In the genomic region with DNA sequence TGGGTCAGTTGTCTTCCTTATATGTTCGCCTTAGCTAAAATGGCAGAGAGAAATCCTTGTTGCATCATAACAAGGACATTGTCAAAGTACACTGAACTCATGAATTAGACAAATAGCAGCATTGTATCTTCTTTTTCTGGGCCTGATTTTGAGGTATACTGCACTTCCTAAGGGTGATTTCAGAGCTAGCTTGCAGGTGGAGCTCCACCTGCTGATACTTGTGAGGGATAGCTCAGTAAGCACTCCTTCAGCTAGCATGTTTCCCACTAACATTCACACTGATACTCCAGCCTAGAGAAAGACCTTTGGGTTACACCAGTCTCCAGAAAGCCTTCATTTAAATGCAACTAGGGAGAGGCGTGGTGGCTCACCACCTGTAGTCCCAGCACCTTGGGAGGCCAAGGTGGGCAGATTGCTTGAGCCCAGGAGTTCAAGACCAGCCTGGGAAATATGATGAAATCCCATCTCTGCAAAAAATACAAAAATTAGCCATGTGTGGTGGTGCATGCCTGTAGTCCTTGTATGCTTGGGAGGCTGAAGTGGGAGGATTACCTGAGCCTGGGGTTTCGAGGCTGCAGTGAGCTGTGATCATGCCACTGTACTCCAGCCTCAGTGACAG, we compare ENCODE assay signal across 9 cellular contexts. TPM values are rescaled to one million over a fixed set of nuclear protein-coding genes. Genes with fewer than 3 reads are reported as not detected.
A peak's percentile ranks its signal among the peaks of the same experiment; 100 is the strongest.
DNase-seq lines count a peak whose midpoint lies in the region; ATAC-seq and TF ChIP-seq lines count a peak whose summit lies in the region.
"Had no signal": no experiment of that assay in that cellular context is flagged by ENCODE, and none has a peak within 500 bp of the region (broad histone marks: within the 10 kb centered on the region; RNA-seq: fewer than 3 reads in every experiment).

No MANE protein-coding gene starts in this region.

- TF ChIP-seq CTCF in mesothelial cell of epicardium (IDR thresholded peaks at IDR 0.05; ENCODE audit: unreplicated experiment) = no peak

- H3K36me3 Mint-ChIP-seq in T-helper 17 cell (ENCODE audit: low read depth) = no peaks in the 10 kb centered on the region
- H3K36me3 Mint-ChIP-seq in mesothelial cell of epicardium = peaks cover 3% of the 10 kb centered on the region

- H3K4me1 Mint-ChIP-seq in T-helper 17 cell = peaks cover 4% of the 10 kb centered on the region
- H3K4me1 Mint-ChIP-seq in mesothelial cell of epicardium = no peaks in the 10 kb centered on the region

- H3K27me3 Mint-ChIP-seq in T-helper 17 cell (peaks cover 12% of the 10 kb centered on the region), mesothelial cell of epicardium (ENCODE audit: low read depth) (no peaks in the 10 kb centered on the region)

- DNase-seq in ELF-1 (ENCODE audit: low read depth, low spot score) (peak; percentile 14), T-helper 17 cell (no peak), left lobe of liver (ENCODE audit: low spot score) (no peak), mesothelial cell of epicardium (ENCODE audit: low spot score in 2 of 2, unreplicated experiment in 2 of 2) (no peak), DMS79 treated with DMSO at 0.1 percent for 48 hours (lab: John Stamatoyannopoulos, UW) (no peak), pons (ENCODE audit: low spot score) (no peak)

- H3K27ac Mint-ChIP-seq in T-helper 17 cell (no peak overlapping the region), mesothelial cell of epicardium (no peak overlapping the region)

- ATAC-seq in HG02870 (IDR thresholded peaks at IDR 0.05; ENCODE audit: unreplicated experiment) = peak; percentile 48
- ATAC-seq in T-helper 17 cell = peak; percentile 50
- peak; percentile 68 for ATAC-seq in left lobe of liver
- ATAC-seq in GM21737 (IDR thresholded peaks at IDR 0.05; ENCODE audit: unreplicated experiment) = no peak

- H3K4me3 Mint-ChIP-seq in T-helper 17 cell (no peak overlapping the region), mesothelial cell of epicardium (no peak overlapping the region)

- peaks cover 10% of the 10 kb centered on the region for H3K9me3 Mint-ChIP-seq in mesothelial cell of epicardium

- no peaks in the 10 kb centered on the region for H3K9me3 ChIP-seq in T-helper 17 cell (ENCODE audit: control insufficient read depth, low read length, poor library complexity, severe bottlenecking)
- H3K9me3 ChIP-seq: tibial nerve had no signal

RNA-seq across cellular contexts. Expression of a gene that starts 29.8 kb away (rescaled TPM):
- total RNA-seq in T-helper 17 cell (10 to 100 TPM; 12.5 to 37.4 TPM), left lobe of liver (0.75 TPM), mesothelial cell of epicardium (36.2 to 39.3 TPM (median 37.6 TPM) in 3 replicates)
